In the genomic region with DNA sequence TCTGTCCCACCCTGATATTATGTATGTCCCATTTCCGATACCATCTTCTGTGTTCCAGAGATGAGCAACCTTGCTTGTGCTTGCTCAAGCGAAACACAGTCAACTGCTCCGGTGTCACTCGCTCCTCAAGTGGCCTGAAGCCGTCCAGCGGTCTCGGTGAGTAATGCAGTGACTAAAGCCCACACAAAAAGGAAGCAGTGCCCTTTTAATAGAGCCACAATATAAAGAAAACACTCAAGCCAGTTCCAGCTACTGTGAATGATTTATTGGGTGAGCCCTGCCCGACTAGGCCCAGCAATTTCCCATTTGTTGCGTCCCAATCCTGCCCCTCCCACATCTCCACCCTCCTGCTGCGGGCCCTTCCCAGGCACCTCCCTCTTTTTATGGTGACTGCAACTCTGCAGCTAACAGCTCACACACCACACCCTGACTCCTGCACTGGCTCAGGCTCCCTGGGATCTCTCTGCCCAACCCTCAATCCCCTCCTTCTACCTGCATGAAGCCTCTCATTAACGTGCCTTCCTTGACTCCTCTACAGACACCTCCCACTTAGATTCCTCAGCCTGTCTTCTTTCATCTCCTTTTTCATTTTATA, we compare ENCODE assay signal across 7 cellular contexts. TPM values are rescaled to one million over a fixed set of nuclear protein-coding genes. Genes with fewer than 3 reads are reported as not detected.
A peak's percentile ranks its signal among the peaks of the same experiment; 100 is the strongest.
DNase-seq lines count a peak whose midpoint lies in the region; ATAC-seq lines count a peak whose summit lies in the region.

No MANE protein-coding gene starts in this region.

- peak overlapping the region; percentile 19 for H3K27ac ChIP-seq in mesodermal cell (ENCODE audit: low read depth, low read length, severe bottlenecking)

- H3K36me3 ChIP-seq in mesodermal cell (ENCODE audit: control insufficient read depth, insufficient read depth, low read length): no peaks in the 10 kb centered on the region

- H3K4me3 ChIP-seq in mesodermal cell (ENCODE audit: extremely low read depth, insufficient read depth, low read length, poor library complexity, severe bottlenecking): no peak overlapping the region

- H3K9me3 ChIP-seq in mesodermal cell (ENCODE audit: control insufficient read depth, low read length): no peaks in the 10 kb centered on the region

- peak; percentile 68 for DNase-seq in NCI-H1417 treated with DMSO at 0.1 percent for 48 hours (lab: John Stamatoyannopoulos, UW)
- DNase-seq in T47D (ENCODE audit: low read depth in 1 of 2, low spot score in 1 of 2): peak; percentile 22 to 93
- DNase-seq in stimulated activated CD4-positive, alpha-beta T cell treated with anti-CD3 and anti-CD28 coated beads, Interleukin-4, amount 100 ng/mL, for 1 hour: no peak
- no peak for DNase-seq in T-helper 9 cell

- WGBS in mesodermal cell (ENCODE audit: insufficient coverage in 2 of 2), 2 experiments: 62 to 83% methylated on average over 8 of the region's 11 CpGs

- H3K4me1 ChIP-seq in mesodermal cell (ENCODE audit: control insufficient read depth, insufficient read depth, low read length, poor library complexity, severe bottlenecking): peaks cover 13% of the 10 kb centered on the region

- in situ Hi-C loops in T47D (cut with HindIII; ENCODE audit: low pct_unique_long_range_greater_than_20kb, low sequenced_read_pairs): no loop called here

- ATAC-seq in GM18858 (IDR thresholded peaks at IDR 0.05; ENCODE audit: unreplicated experiment) (peak; percentile 94), HG02678 (IDR thresholded peaks at IDR 0.05; ENCODE audit: unreplicated experiment) (peak; percentile 82)

RNA-seq across cellular contexts. Expression of gene DSC1, which starts 44.2 kb away (rescaled TPM):
- not detected for polyA plus RNA-seq in mesodermal cell (2013, experiment 1 of 2)
- not detected for polyA plus RNA-seq in mesodermal cell (2013, experiment 2 of 2)

Comparison
In these comparisons a context has a peak if more than half of its experiments do, and no peak if none do; other contexts are left out.
1. DNase-seq: peak in NCI-H1417 treated with DMSO at 0.1 percent for 48 hours (single experiment) and T47D (2 of 2); none in stimulated activated CD4-positive, alpha-beta T cell treated with anti-CD3 and anti-CD28 coated beads, Interleukin-4, amount 100 ng/mL, for 1 hour (single experiment) and T-helper 9 cell (single experiment).